Comparison of ENCODE assay signal across 30 cellular contexts in the genomic region with DNA sequence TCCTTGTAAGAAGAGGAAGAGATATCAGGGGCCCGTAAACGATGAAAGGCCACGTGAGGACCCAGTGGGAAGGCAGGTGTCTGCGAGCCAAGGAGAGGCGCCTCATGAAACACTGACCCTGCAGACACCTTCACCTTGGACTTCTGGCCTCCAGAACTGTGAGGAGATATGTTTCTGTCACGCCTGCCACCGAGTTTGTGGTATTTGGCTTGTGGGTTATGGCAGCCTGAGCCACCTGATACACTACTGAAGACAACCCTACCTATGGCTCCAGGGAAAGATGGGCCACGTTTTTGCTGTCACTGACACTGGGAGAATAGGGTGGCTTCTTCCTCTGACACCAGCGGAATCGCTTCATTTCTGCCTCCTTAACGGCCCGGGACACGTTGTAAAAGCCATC.
"Had no signal": no experiment of that assay in that cellular context is flagged by ENCODE, and none has a peak within 500 bp of the region (broad histone marks: within the 10 kb centered on the region; RNA-seq: fewer than 3 reads in every experiment).

No MANE protein-coding gene starts in this region.

- DNase-seq: hippocampal formation; kidney glomerular epithelial cell; left colon; left lung; lower lobe of right lung; mesendoderm; naive B cell; natural killer cell; nephron progenitor cell; occipital lobe; ovary; right lobe of liver; stimulated activated CD4-positive, alpha-beta T cell treated with anti-CD3 and anti-CD28 coated beads, Interleukin-12 subunit alpha, Interleukin-12 subunit beta, amount 100 ng/mL, for 4 hours; stimulated activated CD4-positive, alpha-beta T cell treated with anti-CD3 and anti-CD28 coated beads, Interleukin-15, amount 100 ng/mL, for 24 hours; stimulated activated CD4-positive, alpha-beta T cell treated with anti-CD3 and anti-CD28 coated beads, Interleukin-2, amount 100 ng/mL, for 24 hours; stimulated activated CD4-positive, alpha-beta T cell treated with anti-CD3 and anti-CD28 coated beads, Interleukin-4, amount 100 ng/mL, for 1 hour; stimulated activated naive CD8-positive, alpha-beta T cell treated with anti-CD3 and anti-CD28 coated beads, Interleukin-15, Interleukin-2, amounts not matched to agents 100 U/mL and 50 U/mL, for 24 hours; stomach; testis; thyroid gland; transverse colon; upper lobe of left lung had no signal

- H3K36me3 Mint-ChIP-seq: mesothelial cell of epicardium; naive B cell; natural killer cell; neural progenitor cell; stimulated activated naive B cell treated with anti-CD40 and anti-IgM and Interleukin-4, amounts not matched to agents 10 μg/mL and 1 μg/mL and 100 μg/mL, for 72 hours had no signal

- H3K9me3 ChIP-seq: left lung, lower lobe of right lung, neutrophil, ovary, right atrium auricular region, right lobe of liver, stomach, testis, thyroid gland, transverse colon, upper lobe of left lung, vagina had no signal

- H3K27me3 Mint-ChIP-seq: stimulated activated naive B cell treated with anti-CD40 and anti-IgM and Interleukin-4, amounts not matched to agents 10 μg/mL and 1 μg/mL and 100 μg/mL, for 72 hours had no signal

- H3K4me3 ChIP-seq: left lung, lower lobe of right lung, neural progenitor cell, ovary, right atrium auricular region, right lobe of liver, skin epidermis, stomach, testis, thyroid gland, transverse colon, upper lobe of left lung, vagina had no signal

- H3K9ac ChIP-seq: neural progenitor cell had no signal

- H3K27me3 ChIP-seq: left lung, neural progenitor cell, neutrophil, ovary, right atrium auricular region, right lobe of liver, stomach, testis, thyroid gland, transverse colon, upper lobe of left lung, vagina had no signal

- H3K4me1 Mint-ChIP-seq: naive B cell, natural killer cell had no signal

- ATAC-seq: left colon; left lung; lower lobe of right lung; natural killer cell; right lobe of liver; stimulated activated naive CD8-positive, alpha-beta T cell treated with anti-CD3 and anti-CD28 coated beads, Interleukin-15, Interleukin-2, amounts not matched to agents 100 U/mL and 50 U/mL, for 24 hours had no signal

- H3K4me1 ChIP-seq: left lung, lower lobe of right lung, right atrium auricular region, right lobe of liver, testis, thyroid gland, upper lobe of left lung, vagina had no signal

- H3K27ac ChIP-seq: left lung, lower lobe of right lung, neural progenitor cell, neutrophil, ovary, right atrium auricular region, right lobe of liver, stomach, testis, thyroid gland, transverse colon, upper lobe of left lung, vagina had no signal

- H3K9me3 Mint-ChIP-seq: mesothelial cell of epicardium, natural killer cell, neural progenitor cell had no signal

- H3K27ac Mint-ChIP-seq: naive B cell; natural killer cell; nephron progenitor cell; neural progenitor cell; progenitor cell of endocrine pancreas; stimulated activated naive B cell treated with anti-CD40 and anti-IgM and Interleukin-4, amounts not matched to agents 10 μg/mL and 1 μg/mL and 100 μg/mL, for 72 hours had no signal

- H3K4me3 Mint-ChIP-seq: mesothelial cell of epicardium; naive B cell; natural killer cell; nephron progenitor cell; neural progenitor cell; stimulated activated naive B cell treated with anti-CD40 and anti-IgM and Interleukin-4, amounts not matched to agents 10 μg/mL and 1 μg/mL and 100 μg/mL, for 72 hours had no signal

- H3K36me3 ChIP-seq: left lung, lower lobe of right lung, neural progenitor cell, neutrophil, ovary, right atrium auricular region, right lobe of liver, stomach, thyroid gland, transverse colon, upper lobe of left lung, vagina had no signal
